ENCODE assay signal across 15 cellular contexts in genomic region chr15:39413558-39413957, GRCh38.
A peak's percentile ranks its signal among the peaks of the same experiment; 100 is the strongest.
DNase-seq lines count a peak whose midpoint lies in the region; ATAC-seq, FAIRE-seq and TF ChIP-seq lines count a peak whose summit lies in the region.
"Had no signal": no experiment of that assay in that cellular context is flagged by ENCODE, and none has a peak within 500 bp of the region (broad histone marks: within the 10 kb centered on the region; RNA-seq: fewer than 3 reads in every experiment).

No MANE protein-coding gene starts in this region.

- POLR2A ChIA-PET in GM12878 (lab: Charles Lee) = no interaction called here

- H3K4me3 ChIP-seq in GM12878 = no peak overlapping the region
- H3K4me3 ChIP-seq: K562 had no signal

- TF ChIP-seq EP300 in GM12878 (IDR thresholded peaks at IDR 0.05; ENCODE audit: borderline replicate concordance in 1 of 2, control insufficient read depth in 1 of 2, low read depth in 2 of 2, low read length in 2 of 2) = no peak

- H3K4me3 Mint-ChIP-seq in chondrocyte (ENCODE audit: unreplicated experiment) = no peak overlapping the region
- H3K4me3 Mint-ChIP-seq: activated T-cell treated with anti-CD3 and anti-CD28 coated beads, Interleukin-2, amount 50 U/mL, for 4 hours; CD4-positive, CD25-positive, alpha-beta regulatory T cell had no signal

- SMC1A ChIA-PET in GM12878 (lab: Charles Lee; ENCODE audit: uncharacterized antibody, unreplicated experiment) = no interaction called here

- no peaks in the 10 kb centered on the region for H3K79me2 ChIP-seq in GM12878 (ENCODE audit: control insufficient read depth, insufficient read depth, low read length)

- no peak for TF ChIP-seq CTCF in GM13977 (IDR thresholded peaks at IDR 0.05; ENCODE audit: extremely low read depth, insufficient read depth, missing control alignments)
- no peak for TF ChIP-seq CTCF in GM12878 (IDR thresholded peaks at IDR 0.05 in 2 of 3, conservative IDR thresholded peaks at IDR 0.05 in 1 of 3; ENCODE audit: control insufficient read depth in 2 of 3, extremely low read depth in 1 of 3, insufficient read depth in 1 of 3, low read depth in 3 of 3, low read length in 3 of 3)
- no peak for TF ChIP-seq CTCF in chondrocyte (IDR thresholded peaks at IDR 0.05)

- RAD21 ChIA-PET in GM12878 (lab: Charles Lee; ENCODE audit: unreplicated experiment) = no interaction called here

- peak; percentile 36 for DNase-seq in GM13977 (ENCODE audit: low spot score)
- DNase-seq in GM12878 (ENCODE audit: low read depth, low spot score) = peak; percentile 25
- no peak for DNase-seq in chondrocyte (ENCODE audit: low spot score)
- no peak for DNase-seq in NCI-H1436 treated with DMSO at 0.1 percent for 48 hours (lab: John Stamatoyannopoulos, UW)
- DNase-seq in T1000 (lab: John Stamatoyannopoulos, UW) = no peak
- DNase-seq in NCI-H1417 (lab: John Stamatoyannopoulos, UW) = no peak
- DNase-seq: activated T-cell treated with anti-CD3 and anti-CD28 coated beads, Interleukin-2, amount 50 U/mL, for 4 hours; CD4-positive, CD25-positive, alpha-beta regulatory T cell; midbrain; NCI-H226; RPMI8226 had no signal

- peaks cover 21% of the 10 kb centered on the region; the same call in 1 of the 2 replicates for H3K4me1 ChIP-seq in GM12878 (ENCODE audit: control insufficient read depth, insufficient read depth, low read length)

- H2AFZ ChIP-seq in GM12878 (ENCODE audit: control insufficient read depth, low read depth, low read length) = no peak overlapping the region

- TF ChIP-seq RAD21 in GM12878 (IDR thresholded peaks at IDR 0.05; ENCODE audit: insufficient read depth, low read depth, low read length) = no peak

- in situ Hi-C loops in GM13977 (cut with MboI; ENCODE audit: low pct_unique_long_range_greater_than_20kb, low sequenced_read_pairs, unreplicated experiment) = no loop called here
- in situ Hi-C loops in GM12878 (cut with MboI) = no loop called here

- H3K9me3 Mint-ChIP-seq in chondrocyte (ENCODE audit: low read depth) = peaks cover 5% of the 10 kb centered on the region
- H3K9me3 Mint-ChIP-seq: activated T-cell treated with anti-CD3 and anti-CD28 coated beads, Interleukin-2, amount 50 U/mL, for 4 hours had no signal

- CTCF ChIA-PET in GM12878 (lab: Yijun Ruan, JAX) = interaction anchor here (1.7 kb wide), 1 partner anchor 22 kb away, joined by 4 read pairs; no protein-coding TSS in a partner anchor

- no peak for FAIRE-seq in GM12878 (lab: Jason Lieb, UNC)
- FAIRE-seq: K562 had no signal

- ATAC-seq in GM21576 (IDR thresholded peaks at IDR 0.05; ENCODE audit: unreplicated experiment) (peak; percentile 53), HG03280 (IDR thresholded peaks at IDR 0.05; ENCODE audit: unreplicated experiment) (peak; percentile 61), GM12878 (peak; percentile 74)
- ATAC-seq: activated T-cell treated with anti-CD3 and anti-CD28 coated beads, Interleukin-2, amount 50 U/mL, for 4 hours; K562 had no signal

- WGBS in GM12878 (ENCODE audit: insufficient coverage, insufficient replicate concordance, low lambda C conversion rate, missing lambda C conversion rate) = 5% methylated on average over 1 of the region's 1 CpG

- no peaks in the 10 kb centered on the region for H3K27me3 Mint-ChIP-seq in chondrocyte (ENCODE audit: low read depth)

- H3K27me3 ChIP-seq in GM12878 (replicated peaks in 1 of 2; ENCODE audit: control insufficient read depth in 2 of 2, insufficient read depth in 2 of 2, low read length in 1 of 2) = no peaks in the 10 kb centered on the region

- no peak for TF ChIP-seq POLR2A in GM12878 (IDR thresholded peaks at IDR 0.05; ENCODE audit: low read depth, low read length)

- peaks cover 9% of the 10 kb centered on the region; the same call in 2 of the 3 replicates for H3K9me3 ChIP-seq in GM12878 (replicated peaks; ENCODE audit: control insufficient read depth, insufficient read depth, low read length)

- H3K4me1 Mint-ChIP-seq in chondrocyte (ENCODE audit: low read depth) = no peaks in the 10 kb centered on the region

- H3K4me2 ChIP-seq in GM12878 (ENCODE audit: control insufficient read depth, insufficient read depth) = no peak overlapping the region

- H3K36me3 ChIP-seq in GM12878 (ENCODE audit: control insufficient read depth in 2 of 2, insufficient read depth in 2 of 2, low read length in 1 of 2) = no peaks in the 10 kb centered on the region

- no peak overlapping the region for H3K27ac Mint-ChIP-seq in chondrocyte (ENCODE audit: unreplicated experiment)
- H3K27ac Mint-ChIP-seq: CD4-positive, CD25-positive, alpha-beta regulatory T cell had no signal

- BruUV-seq in GM12878 (replicated peaks; lab: Mats Ljungman, UMichigan) = no TSS peak

- intact Hi-C loops in GM12878 (cut with micrococcal nuclease; ENCODE audit: unreplicated experiment) = loop anchor here (5.0 kb wide), 1 partner anchor 139 kb away; no protein-coding TSS in a partner anchor

- H3K27ac ChIP-seq in GM12878 (ENCODE audit: control insufficient read depth, insufficient read depth) = no peak overlapping the region
- H3K27ac ChIP-seq: VCaP had no signal

- H3K9ac ChIP-seq in GM12878 (ENCODE audit: control insufficient read depth, insufficient read depth, low read length) = no peak overlapping the region

- no peaks in the 10 kb centered on the region for H3K36me3 Mint-ChIP-seq in chondrocyte (ENCODE audit: low read depth)
- H3K36me3 Mint-ChIP-seq: CD4-positive, CD25-positive, alpha-beta regulatory T cell had no signal

- no peaks in the 10 kb centered on the region for H4K20me1 ChIP-seq in GM12878 (ENCODE audit: control insufficient read depth, insufficient read depth)

TF ChIP-seq in GM12878, 131 proteins besides CTCF, POLR2A, EP300 and RAD21:
- TF ChIP-seq SPI1 (IDR thresholded peaks at IDR 0.05; ENCODE audit: borderline replicate concordance, insufficient read depth, low read depth, low read length) = peak; percentile 60; the same call in 1 of the 2 replicates
- TF ChIP-seq MTA2 (IDR thresholded peaks at IDR 0.05; ENCODE audit: low read depth) = 0 out of 2 replicates have a peak, but pooled peaks have one; percentile 10
- TF ChIP-seq RCOR1 (conservative IDR thresholded peaks at IDR 0.05; ENCODE audit: low read depth, low read length) = no peak

Comparison
In these comparisons a context has a peak if more than half of its experiments do, and no peak if none do; other contexts are left out.
1. DNase-seq: peak in GM13977 (single experiment) and GM12878 (single experiment); none in chondrocyte (single experiment), NCI-H1436 treated with DMSO at 0.1 percent for 48 hours (single experiment), T1000 (single experiment) and NCI-H1417 (0 of 3).
2. Peak in every context shown above with its lines, with median percentiles within 50 percentile points of each other: ATAC-seq.